ENCODE assay signal across 1 cellular context in the genomic region with DNA sequence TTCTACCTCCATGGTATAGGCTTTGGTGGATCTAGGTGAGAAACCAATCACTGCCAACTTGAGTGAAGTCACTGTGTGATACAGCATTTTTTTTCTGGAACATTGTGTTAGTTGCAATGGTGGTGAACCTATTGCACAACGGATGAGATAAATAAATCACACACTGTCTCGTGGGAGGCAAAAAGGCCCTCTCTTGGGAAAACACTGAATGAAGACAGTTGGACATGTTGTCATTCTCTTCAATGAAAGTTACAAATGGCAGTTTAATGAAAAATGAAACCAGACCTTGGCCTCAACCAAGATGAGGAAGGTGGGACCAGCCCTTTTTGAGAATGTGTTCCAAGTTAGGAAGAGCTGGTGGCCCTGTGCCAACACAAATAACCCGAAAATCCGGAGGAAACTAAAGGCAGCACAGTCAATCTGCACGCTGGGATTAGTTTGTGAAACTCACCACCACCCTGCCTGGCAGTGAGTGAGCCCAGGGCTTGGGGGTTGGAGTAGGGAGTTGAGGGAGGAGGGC.
TF ChIP-seq lines count a peak whose summit lies in the region.

No MANE protein-coding gene starts in this region.

TF ChIP-seq in K562, 482 proteins besides CTCF, POLR2A, EP300 and RAD21:
- TF ChIP-seq HSF4 (CRISPR knock-in tag; IDR thresholded peaks at IDR 0.05; ENCODE audit: borderline replicate concordance): no peak
- TF ChIP-seq ZNF780A (CRISPR knock-in tag; IDR thresholded peaks at IDR 0.05): no peak
- no peak for TF ChIP-seq KDM5B (IDR thresholded peaks at IDR 0.05; ENCODE audit: insufficient replicate concordance, low read depth, low read length)
- no peak for TF ChIP-seq LEF1 (IDR thresholded peaks at IDR 0.05)
- TF ChIP-seq FUS (optimal IDR thresholded peaks at IDR 0.05; ENCODE audit: low read depth, low read length): no peak
- TF ChIP-seq, protein P1, sequence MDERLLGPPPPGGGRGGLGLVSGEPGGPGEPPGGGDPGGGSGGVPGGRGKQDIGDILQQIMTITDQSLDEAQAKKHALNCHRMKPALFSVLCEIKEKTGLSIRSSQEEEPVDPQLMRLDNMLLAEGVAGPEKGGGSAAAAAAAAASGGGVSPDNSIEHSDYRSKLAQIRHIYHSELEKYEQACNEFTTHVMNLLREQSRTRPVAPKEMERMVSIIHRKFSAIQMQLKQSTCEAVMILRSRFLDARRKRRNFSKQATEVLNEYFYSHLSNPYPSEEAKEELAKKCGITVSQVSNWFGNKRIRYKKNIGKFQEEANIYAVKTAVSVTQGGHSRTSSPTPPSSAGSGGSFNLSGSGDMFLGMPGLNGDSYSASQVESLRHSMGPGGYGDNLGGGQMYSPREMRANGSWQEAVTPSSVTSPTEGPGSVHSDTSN (CRISPR knock-in tag; IDR thresholded peaks at IDR 0.05; ENCODE audit: low read depth): no peak
- TF ChIP-seq, protein P1 (tag; conservative IDR thresholded peaks at IDR 0.05; ENCODE audit: low read depth): peak; percentile 21; the same call in 1 of the 2 replicates
- TF ChIP-seq CEBPG (CRISPR knock-in tag; IDR thresholded peaks at IDR 0.05): no peak
- TF ChIP-seq CEBPG (tag; conservative IDR thresholded peaks at IDR 0.05 in 1 of 2, IDR thresholded peaks at IDR 0.05 in 1 of 2): 0 out of 4 replicates have a peak, but pooled peaks of 1 of the 2 experiments have one; percentile 22
- TF ChIP-seq SIN3A (IDR thresholded peaks at IDR 0.05; ENCODE audit: borderline replicate concordance in 2 of 2, control insufficient read depth in 1 of 2, low read depth in 2 of 2, low read length in 2 of 2): no peak
- no peak for TF ChIP-seq ETV1 (tag; conservative IDR thresholded peaks at IDR 0.05; ENCODE audit: low read depth)
- TF ChIP-seq TEAD1 (CRISPR knock-in tag; IDR thresholded peaks at IDR 0.05): no peak
- no peak for TF ChIP-seq ELF2 (CRISPR knock-in tag; IDR thresholded peaks at IDR 0.05)
- TF ChIP-seq MYNN (IDR thresholded peaks at IDR 0.05): no peak
- TF ChIP-seq MYNN (CRISPR knock-in tag; IDR thresholded peaks at IDR 0.05): no peak
- no peak for TF ChIP-seq ZNF507 (tag; conservative IDR thresholded peaks at IDR 0.05)
- no peak for TF ChIP-seq LCOR (CRISPR knock-in tag; IDR thresholded peaks at IDR 0.05)
- TF ChIP-seq POLR2H (tag; IDR thresholded peaks at IDR 0.05; ENCODE audit: low read depth): no peak
- no peak for TF ChIP-seq KDM2B (CRISPR knock-in tag; IDR thresholded peaks at IDR 0.05)
- TF ChIP-seq NFIC (IDR thresholded peaks at IDR 0.05): no peak
- TF ChIP-seq HDAC6 (IDR thresholded peaks at IDR 0.05; ENCODE audit: low read depth, low read length): no peak
- no peak for TF ChIP-seq PTRF (tag; IDR thresholded peaks at IDR 0.05)
- TF ChIP-seq SRSF1 (IDR thresholded peaks at IDR 0.05; ENCODE audit: low read depth, low read length): no peak
- no peak for TF ChIP-seq ZNF263 (CRISPR knock-in tag; IDR thresholded peaks at IDR 0.05; ENCODE audit: borderline replicate concordance)
- no peak for TF ChIP-seq DPF2 (IDR thresholded peaks at IDR 0.05)
- TF ChIP-seq FOSL1 (tag; conservative IDR thresholded peaks at IDR 0.05): no peak
- 0 out of 2 replicates have a peak, but pooled peaks have one; percentile 30 for TF ChIP-seq CEBPB (tag; IDR thresholded peaks at IDR 0.05)
- TF ChIP-seq ZNF41 (CRISPR knock-in tag; conservative IDR thresholded peaks at IDR 0.05): no peak
